8 cellular contexts compared by ENCODE assay signal in the genomic region with DNA sequence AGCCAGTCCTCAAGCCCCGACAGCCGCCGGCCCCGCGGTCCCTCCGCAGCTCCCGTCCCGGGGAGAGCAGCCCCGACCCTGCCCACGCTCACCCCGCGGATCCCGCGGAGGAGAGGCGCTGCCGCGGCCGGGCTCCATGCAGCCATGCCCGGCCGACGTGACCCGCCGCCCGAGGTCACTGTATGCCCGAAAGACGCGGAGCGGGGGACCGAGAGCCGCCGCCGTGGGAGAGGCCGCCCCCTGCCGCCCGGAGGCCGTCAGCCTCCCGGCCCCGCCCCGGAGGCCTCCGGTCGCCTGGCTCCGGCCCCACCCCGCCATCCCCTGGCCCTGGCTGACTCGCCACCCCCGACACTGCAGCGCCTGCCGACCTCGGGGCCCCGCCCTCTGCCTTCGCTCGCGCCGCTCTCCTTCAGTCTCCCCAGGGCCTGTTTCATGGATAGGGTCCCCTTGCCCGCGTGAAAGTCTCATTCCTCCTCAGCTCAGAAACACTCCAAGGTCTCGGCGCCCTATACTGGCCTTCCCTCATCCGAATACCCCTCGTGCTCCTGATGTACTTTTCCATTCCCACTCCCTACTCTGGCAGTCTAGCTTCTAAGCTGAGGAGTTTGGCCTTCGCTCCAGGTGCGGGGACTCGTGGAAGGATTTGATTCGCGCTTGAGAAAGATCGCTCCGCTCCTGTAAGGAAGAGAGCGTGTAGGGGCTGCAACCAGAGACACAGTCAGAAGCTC.
DNase-seq lines count a peak whose midpoint lies in the region; ATAC-seq and TF ChIP-seq lines count a peak whose summit lies in the region.

A gene with protein sequence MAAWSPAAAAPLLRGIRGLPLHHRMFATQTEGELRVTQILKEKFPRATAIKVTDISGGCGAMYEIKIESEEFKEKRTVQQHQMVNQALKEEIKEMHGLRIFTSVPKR (minus strand): TSS at position 184 of the 728 bp plus-strand sequence. CDS start 38 bp downstream, at position 146.

- peak; percentile 39 for TF ChIP-seq CTCF in choroid plexus epithelial cell (conservative IDR thresholded peaks at IDR 0.05; ENCODE audit: low read depth, low read length)

- peak; percentile 87 for ATAC-seq in GM18907 (IDR thresholded peaks at IDR 0.05; ENCODE audit: unreplicated experiment)
- peak; percentile 90 for ATAC-seq in HG03159 (IDR thresholded peaks at IDR 0.05; ENCODE audit: unreplicated experiment)

- peak within 1 kb of the TSS; percentile 81 for H3K4me3 ChIP-seq in choroid plexus epithelial cell (ENCODE audit: low read depth, low read length)

- DNase-seq in AG20443 (ENCODE audit: low spot score) (peak; percentile 99), NCI-H345 (lab: John Stamatoyannopoulos, UW) (peak; percentile 79), choroid plexus epithelial cell (ENCODE audit: low read depth) (peak; percentile 60), left kidney (ENCODE audit: low read depth, low spot score) (peak; percentile 93)
- peak; percentile 69 for DNase-seq in activated CD4-positive, alpha-beta T cell treated with anti-CD3 and anti-CD28 coated beads for 1 hour
- peak; percentile 85 to 92 for DNase-seq in stimulated activated CD4-positive, alpha-beta T cell treated with anti-CD3 and anti-CD28 coated beads, Interleukin-2, amount 100 ng/mL, for 24 hours

Comparison
In these comparisons a context has a peak if more than half of its experiments do, and no peak if none do; other contexts are left out.
1. Peak in every context shown above with its lines: DNase-seq, ATAC-seq and H3K4me3 ChIP-seq.